Comparison of ENCODE assay signal across 27 cellular contexts in the genomic region with DNA sequence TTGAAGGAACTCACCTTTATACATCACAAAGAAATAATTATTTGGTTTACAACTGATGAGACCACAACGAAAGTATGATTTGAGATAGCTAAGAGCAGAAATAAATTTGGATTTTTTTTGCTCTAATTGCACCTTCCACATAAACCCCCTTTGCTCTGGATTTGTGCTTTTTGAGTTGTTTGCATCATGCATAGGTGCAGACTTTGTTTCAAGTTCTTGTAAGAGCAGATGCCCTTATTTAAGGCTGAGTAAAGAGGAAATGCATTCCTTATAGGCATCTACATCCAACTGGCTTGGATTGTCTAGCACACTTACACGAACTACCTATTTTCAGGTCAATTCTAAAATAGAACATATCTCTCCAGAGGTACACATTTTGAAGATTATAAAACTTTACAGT.
"Had no signal": no experiment of that assay in that cellular context is flagged by ENCODE, and none has a peak within 500 bp of the region (broad histone marks: within the 10 kb centered on the region; RNA-seq: fewer than 3 reads in every experiment).

No MANE protein-coding gene starts in this region.

- H3K4me1 ChIP-seq: colonic mucosa, prostate gland had no signal

- H3K36me3 Mint-ChIP-seq: immature natural killer cell; naive thymus-derived CD8-positive, alpha-beta T cell; neural progenitor cell had no signal

- DNase-seq: effector CD8-positive, alpha-beta T cell; endodermal cell; foreskin keratinocyte; hypothalamus; immature natural killer cell; islet precursor cell; left ventricle myocardium superior; lower lobe of right lung; naive thymus-derived CD8-positive, alpha-beta T cell; stimulated activated CD4-positive, alpha-beta T cell treated with anti-CD3 and anti-CD28 coated beads, Interleukin-12 subunit alpha, Interleukin-12 subunit beta, amount 100 ng/mL, for 4 hours; stimulated activated CD4-positive, alpha-beta T cell treated with anti-CD3 and anti-CD28 coated beads, Interleukin-2, amount 100 ng/mL, for 24 hours; stimulated activated CD4-positive, alpha-beta T cell treated with anti-CD3 and anti-CD28 coated beads, Interleukin-4, amount 100 ng/mL, for 24 hours; stimulated activated naive CD4-positive, alpha-beta T cell treated with Interleukin-2 at 50 U/mL for 16 hours; stomach; thyroid gland; trophoblast cell had no signal

- ATAC-seq: foreskin keratinocyte; gastroesophageal sphincter; left ventricle myocardium superior; lower lobe of right lung; naive thymus-derived CD8-positive, alpha-beta T cell; sciatic nerve; stimulated activated effector memory CD8-positive, alpha-beta T cell treated with anti-CD3 and anti-CD28 coated beads, Interleukin-12 subunit alpha, Interleukin-12 subunit beta, amount 100 ng/mL, for 72 hours had no signal

- H3K36me3 ChIP-seq: colonic mucosa, esophagus muscularis mucosa, gastroesophageal sphincter, lower lobe of right lung, neural progenitor cell, prostate gland, right atrium auricular region, stomach, thyroid gland, vagina had no signal

- H3K27ac ChIP-seq: colonic mucosa, esophagus muscularis mucosa, foreskin keratinocyte, gastroesophageal sphincter, lower lobe of right lung, neural progenitor cell, prostate gland, right atrium auricular region, stomach, thyroid gland, vagina had no signal

- H3K9ac ChIP-seq: neural progenitor cell had no signal

- H3K4me3 ChIP-seq: colonic mucosa, esophagus muscularis mucosa, gastroesophageal sphincter, lower lobe of right lung, neural progenitor cell, prostate gland, right atrium auricular region, smooth muscle cell, stomach, thyroid gland, vagina had no signal

- H3K4me2 ChIP-seq: neural progenitor cell, smooth muscle cell had no signal

- H2AFZ ChIP-seq: neural progenitor cell had no signal

- H3K9me3 ChIP-seq: colonic mucosa, esophagus muscularis mucosa, gastroesophageal sphincter, lower lobe of right lung, prostate gland, right atrium auricular region, stomach, thyroid gland, vagina had no signal

- H3K27ac Mint-ChIP-seq: dendritic cell treated with granulocyte-macrophage colony-stimulating factor and Interleukin-4, amounts not matched to agents 40 ng/mL and 50 ng/mL, for 4 days; endodermal cell; neural progenitor cell; stimulated activated effector memory CD8-positive, alpha-beta T cell treated with anti-CD3 and anti-CD28 coated beads, Interleukin-12 subunit alpha, Interleukin-12 subunit beta, amount 100 ng/mL, for 72 hours had no signal

- H3K9me3 Mint-ChIP-seq: dendritic cell treated with granulocyte-macrophage colony-stimulating factor and Interleukin-4, amounts not matched to agents 40 ng/mL and 50 ng/mL, for 4 days; endodermal cell; immature natural killer cell; naive thymus-derived CD8-positive, alpha-beta T cell; neural progenitor cell; stimulated activated effector memory CD8-positive, alpha-beta T cell treated with anti-CD3 and anti-CD28 coated beads, Interleukin-12 subunit alpha, Interleukin-12 subunit beta, amount 100 ng/mL, for 72 hours had no signal

- H3K4me3 Mint-ChIP-seq: dendritic cell treated with granulocyte-macrophage colony-stimulating factor and Interleukin-4, amounts not matched to agents 40 ng/mL and 50 ng/mL, for 4 days; endodermal cell; immature natural killer cell; neural progenitor cell had no signal

- H3K27me3 ChIP-seq: colonic mucosa, gastroesophageal sphincter, right atrium auricular region, thyroid gland, vagina had no signal
